11 cellular contexts compared by ENCODE assay signal in genomic region chr11:17475666-17476316, GRCh38. TPM values are rescaled to one million over a fixed set of nuclear protein-coding genes. Genes with fewer than 3 reads are reported as not detected.
DNase-seq lines count a peak whose midpoint lies in the region; ATAC-seq and TF ChIP-seq lines count a peak whose summit lies in the region.
"Had no signal": no experiment of that assay in that cellular context is flagged by ENCODE, and none has a peak within 500 bp of the region (broad histone marks: within the 10 kb centered on the region; RNA-seq: fewer than 3 reads in every experiment).

No MANE protein-coding gene starts in this region.

- H3K36me3 ChIP-seq in Caco-2 (ENCODE audit: control insufficient read depth, insufficient read depth, low read length) (no peaks in the 10 kb centered on the region), HUES64 (ENCODE audit: insufficient read depth, low read length) (no peaks in the 10 kb centered on the region), PC-3 (ENCODE audit: low read depth, low read length) (no peaks in the 10 kb centered on the region)

- H3K27me3 Mint-ChIP-seq in Caco-2 (ENCODE audit: insufficient read depth, unreplicated experiment) (peaks cover 24% of the 10 kb centered on the region), endothelial cell (ENCODE audit: unreplicated experiment) (peaks cover 29% of the 10 kb centered on the region)

- H3K36me3 Mint-ChIP-seq in Caco-2 (ENCODE audit: insufficient read depth, unreplicated experiment) (no peaks in the 10 kb centered on the region), endothelial cell (ENCODE audit: low read depth, unreplicated experiment) (no peaks in the 10 kb centered on the region)
- H3K36me3 Mint-ChIP-seq: naive B cell had no signal

- H3K9me3 ChIP-seq in Caco-2 (no peaks in the 10 kb centered on the region), HUES64 (ENCODE audit: insufficient read depth, low read depth, low read length) (no peaks in the 10 kb centered on the region), PC-3 (ENCODE audit: low read length) (no peaks in the 10 kb centered on the region)

- intact Hi-C loops in Caco-2 (cut with micrococcal nuclease; ENCODE audit: unreplicated experiment), result no loop called here
- intact Hi-C loops in PC-3 (cut with micrococcal nuclease), result no loop called here

- H3K4me1 ChIP-seq in Caco-2 (0 out of 2 replicates have a peak, but pooled peaks cover 3% of the 10 kb centered on the region), HUES64 (ENCODE audit: insufficient read depth, low read length) (peaks cover 9% of the 10 kb centered on the region), PC-3 (ENCODE audit: insufficient read depth, low read length) (no peaks in the 10 kb centered on the region)

- ATAC-seq in PC-3, result no peak

- no TSS peak for BruUV-seq in Caco-2 (replicated peaks; lab: Mats Ljungman, UMichigan)
- BruUV-seq in PC-3 (replicated peaks; lab: Mats Ljungman, UMichigan), result no TSS peak

- no peak for TF ChIP-seq CTCF in Caco-2 (IDR thresholded peaks at IDR 0.05; ENCODE audit: insufficient read depth in 1 of 2, low read depth in 1 of 2, low read length in 1 of 2, severe bottlenecking in 1 of 2, unreplicated experiment in 1 of 2)
- no peak for TF ChIP-seq CTCF in endothelial cell (IDR thresholded peaks at IDR 0.05; ENCODE audit: unreplicated experiment)
- no peak for TF ChIP-seq CTCF in PC-3 (conservative IDR thresholded peaks at IDR 0.05; ENCODE audit: low read depth, low read length)

- H2AFZ ChIP-seq in PC-3 (ENCODE audit: low read length), result no peak overlapping the region

- H3K4me2 ChIP-seq in PC-3 (ENCODE audit: low read length), result no peak overlapping the region

- H3K27ac Mint-ChIP-seq in Caco-2 (ENCODE audit: unreplicated experiment) (no peak overlapping the region), endothelial cell (ENCODE audit: unreplicated experiment) (no peak overlapping the region)
- H3K27ac Mint-ChIP-seq: naive B cell had no signal

- H3K27ac ChIP-seq in HUES64 (ENCODE audit: low read depth, low read length) (no peak overlapping the region), PC-3 (ENCODE audit: low read length) (no peak overlapping the region)

- peak overlapping the region; percentile 71 for H3K4me3 Mint-ChIP-seq in Caco-2 (ENCODE audit: unreplicated experiment)
- H3K4me3 Mint-ChIP-seq in endothelial cell (ENCODE audit: unreplicated experiment), result peak overlapping the region; percentile 83

- no peaks in the 10 kb centered on the region for H3K9me3 Mint-ChIP-seq in Caco-2 (ENCODE audit: unreplicated experiment)
- no peaks in the 10 kb centered on the region for H3K9me3 Mint-ChIP-seq in endothelial cell (ENCODE audit: unreplicated experiment)

- CTCF ChIA-PET in Caco-2 (lab: Charles Lee), result no interaction called here
- CTCF ChIA-PET in PC-3 (lab: Charles Lee), result no interaction called here

- H3K4me3 ChIP-seq in Caco-2 (ENCODE audit: low read depth, low read length) (peak overlapping the region; percentile 35), HUES64 (ENCODE audit: low read length) (peak overlapping the region; percentile 82), PC-3 (ENCODE audit: low read length) (no peak overlapping the region)

- POLR2A ChIA-PET in Caco-2 (lab: Charles Lee), result no interaction called here
- POLR2A ChIA-PET in PC-3 (lab: Charles Lee; ENCODE audit: unreplicated experiment), result no interaction called here

- WGBS in HUES64, result 3% methylated on average over 31 of the region's 31 CpGs

- H3F3A ChIP-seq in PC-3 (ENCODE audit: low read length, unreplicated experiment), result no peaks in the 10 kb centered on the region

- DNase-seq in Caco-2 (no peak), endothelial cell (ENCODE audit: low spot score) (peak; percentile 11), occipital lobe (lab: John Stamatoyannopoulos, UW) (peak; percentile 15), SKM-1 (lab: John Stamatoyannopoulos, UW; ENCODE audit: unreplicated experiment) (no peak), germinal center (ENCODE audit: low spot score) (no peak), PC-3 (no peak), NCI-H187 (lab: John Stamatoyannopoulos, UW) (no peak)
- DNase-seq: KBM-7, naive B cell had no signal

- H3K27me3 ChIP-seq in Caco-2 (replicated peaks; ENCODE audit: control insufficient read depth, insufficient read depth, low read length), result peaks cover 8% of the 10 kb centered on the region
- H3K27me3 ChIP-seq in HUES64 (ENCODE audit: insufficient read depth, low read length), result peaks cover 66% of the 10 kb centered on the region
- peaks cover 48% of the 10 kb centered on the region for H3K27me3 ChIP-seq in PC-3 (ENCODE audit: low read length)

- no peaks in the 10 kb centered on the region for H3K79me2 ChIP-seq in PC-3 (ENCODE audit: low read length)

- no peaks in the 10 kb centered on the region for H3K9me2 ChIP-seq in PC-3 (replicated peaks; ENCODE audit: low read length)

- H4K20me1 ChIP-seq in PC-3 (ENCODE audit: low read length), result no peaks in the 10 kb centered on the region

- no peaks in the 10 kb centered on the region for H3K4me1 Mint-ChIP-seq in Caco-2 (ENCODE audit: low read depth, unreplicated experiment)
- H3K4me1 Mint-ChIP-seq in endothelial cell (ENCODE audit: unreplicated experiment), result peaks cover 9% of the 10 kb centered on the region

- H3K9ac ChIP-seq in HUES64 (ENCODE audit: low read depth, low read length) (no peak overlapping the region), PC-3 (ENCODE audit: low read length) (no peak overlapping the region)

RNA-seq across cellular contexts. Expression of gene ABCC8, which starts 0.9 kb away (rescaled TPM):
- 0.09 TPM in 1 of 2 replicates, not detected in the other for total RNA-seq in Caco-2 (2022)
- 0.50 TPM for polyA plus RNA-seq in HUES64 (2013, experiment 1 of 2)
- 1.1 TPM for polyA plus RNA-seq in HUES64 (2013, experiment 2 of 2)
- total RNA-seq in endothelial cell (ENCODE audit: unreplicated experiment), result not detected
- 9.8 TPM for total RNA-seq in occipital lobe
- total RNA-seq in PC-3 (2014; rRNA removed), result not detected in 2 replicates
- total RNA-seq: glomerular endothelial cell had no signal

Comparison
In these comparisons a context has a peak if more than half of its experiments do, and no peak if none do; other contexts are left out.
1. DNase-seq: peak in endothelial cell (single experiment) and occipital lobe (single experiment); none in Caco-2 (0 of 2), SKM-1 (single experiment), germinal center (single experiment), PC-3 (single experiment) and NCI-H187 (0 of 2).